Comparison of ENCODE assay signal across 1 cellular context in genomic region chr5:65481635-65482271, GRCh38.
TF ChIP-seq lines count a peak whose summit lies in the region.

A gene with protein sequence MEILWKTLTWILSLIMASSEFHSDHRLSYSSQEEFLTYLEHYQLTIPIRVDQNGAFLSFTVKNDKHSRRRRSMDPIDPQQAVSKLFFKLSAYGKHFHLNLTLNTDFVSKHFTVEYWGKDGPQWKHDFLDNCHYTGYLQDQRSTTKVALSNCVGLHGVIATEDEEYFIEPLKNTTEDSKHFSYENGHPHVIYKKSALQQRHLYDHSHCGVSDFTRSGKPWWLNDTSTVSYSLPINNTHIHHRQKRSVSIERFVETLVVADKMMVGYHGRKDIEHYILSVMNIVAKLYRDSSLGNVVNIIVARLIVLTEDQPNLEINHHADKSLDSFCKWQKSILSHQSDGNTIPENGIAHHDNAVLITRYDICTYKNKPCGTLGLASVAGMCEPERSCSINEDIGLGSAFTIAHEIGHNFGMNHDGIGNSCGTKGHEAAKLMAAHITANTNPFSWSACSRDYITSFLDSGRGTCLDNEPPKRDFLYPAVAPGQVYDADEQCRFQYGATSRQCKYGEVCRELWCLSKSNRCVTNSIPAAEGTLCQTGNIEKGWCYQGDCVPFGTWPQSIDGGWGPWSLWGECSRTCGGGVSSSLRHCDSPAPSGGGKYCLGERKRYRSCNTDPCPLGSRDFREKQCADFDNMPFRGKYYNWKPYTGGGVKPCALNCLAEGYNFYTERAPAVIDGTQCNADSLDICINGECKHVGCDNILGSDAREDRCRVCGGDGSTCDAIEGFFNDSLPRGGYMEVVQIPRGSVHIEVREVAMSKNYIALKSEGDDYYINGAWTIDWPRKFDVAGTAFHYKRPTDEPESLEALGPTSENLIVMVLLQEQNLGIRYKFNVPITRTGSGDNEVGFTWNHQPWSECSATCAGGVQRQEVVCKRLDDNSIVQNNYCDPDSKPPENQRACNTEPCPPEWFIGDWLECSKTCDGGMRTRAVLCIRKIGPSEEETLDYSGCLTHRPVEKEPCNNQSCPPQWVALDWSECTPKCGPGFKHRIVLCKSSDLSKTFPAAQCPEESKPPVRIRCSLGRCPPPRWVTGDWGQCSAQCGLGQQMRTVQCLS (N-terminal part only) (minus strand): TSS chr5:65481920. CDS start chr5:65473673, 8,247 bp downstream.

TF ChIP-seq in HEK293, 187 proteins besides CTCF, POLR2A, EP300 and RAD21 (continued from another document):
- no peak for TF ChIP-seq KLF17 (tag by site-specific recombination; IDR thresholded peaks at IDR 0.05)
- no peak for TF ChIP-seq ZNF529 (tag by site-specific recombination; IDR thresholded peaks at IDR 0.05; ENCODE audit: insufficient replicate concordance)
- no peak for TF ChIP-seq ZNF473 (tag by site-specific recombination; IDR thresholded peaks at IDR 0.05)
- TF ChIP-seq ZNF140 (tag by site-specific recombination; IDR thresholded peaks at IDR 0.05): no peak
- no peak for TF ChIP-seq ZNF707 (tag by site-specific recombination; IDR thresholded peaks at IDR 0.05)
- no peak for TF ChIP-seq ZBTB1 (tag by site-specific recombination; IDR thresholded peaks at IDR 0.05)
- no peak for TF ChIP-seq ZSCAN23 (tag by site-specific recombination; IDR thresholded peaks at IDR 0.05)
- peak; percentile 86 for TF ChIP-seq ZBTB21 (tag by site-specific recombination; IDR thresholded peaks at IDR 0.05)
- no peak for TF ChIP-seq ZNF341 (tag by site-specific recombination; IDR thresholded peaks at IDR 0.05; ENCODE audit: low read depth)
- peak; percentile 27; the same call in 1 of the 2 replicates for TF ChIP-seq SP2 (tag by site-specific recombination; IDR thresholded peaks at IDR 0.05)
- TF ChIP-seq ZNF221 (tag by site-specific recombination; IDR thresholded peaks at IDR 0.05; ENCODE audit: borderline replicate concordance): no peak
- TF ChIP-seq ZBTB20 (tag by site-specific recombination; IDR thresholded peaks at IDR 0.05): peak; percentile 43; the same call in 1 of the 2 replicates
- TF ChIP-seq ZNF121 (tag by site-specific recombination; IDR thresholded peaks at IDR 0.05): no peak
- TF ChIP-seq, protein P1, sequence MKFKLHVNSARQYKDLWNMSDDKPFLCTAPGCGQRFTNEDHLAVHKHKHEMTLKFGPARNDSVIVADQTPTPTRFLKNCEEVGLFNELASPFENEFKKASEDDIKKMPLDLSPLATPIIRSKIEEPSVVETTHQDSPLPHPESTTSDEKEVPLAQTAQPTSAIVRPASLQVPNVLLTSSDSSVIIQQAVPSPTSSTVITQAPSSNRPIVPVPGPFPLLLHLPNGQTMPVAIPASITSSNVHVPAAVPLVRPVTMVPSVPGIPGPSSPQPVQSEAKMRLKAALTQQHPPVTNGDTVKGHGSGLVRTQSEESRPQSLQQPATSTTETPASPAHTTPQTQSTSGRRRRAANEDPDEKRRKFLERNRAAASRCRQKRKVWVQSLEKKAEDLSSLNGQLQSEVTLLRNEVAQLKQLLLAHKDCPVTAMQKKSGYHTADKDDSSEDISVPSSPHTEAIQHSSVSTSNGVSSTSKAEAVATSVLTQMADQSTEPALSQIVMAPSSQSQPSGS (tag by site-specific recombination; IDR thresholded peaks at IDR 0.05; ENCODE audit: low read depth): peak; percentile 93
TF ChIP-seq in HEK293: peak in this region for 34.
